Comparison of ENCODE assay signal across 8 cellular contexts in genomic region chr6:158632538-158633119, GRCh38. TPM values are rescaled to one million over a fixed set of nuclear protein-coding genes. Genes with fewer than 3 reads are reported as not detected.
DNase-seq lines count a peak whose midpoint lies in the region; ATAC-seq, FAIRE-seq and TF ChIP-seq lines count a peak whose summit lies in the region.
"Not testable (repeated sequence)": the region's sequence is repeated elsewhere in the genome, so short reads cannot be mapped to it uniquely, and the experiment has no call there.

No MANE protein-coding gene starts in this region.

- WGBS in A549 (ENCODE audit: missing lambda C conversion rate), result 98% methylated on average over 2 of the region's 3 CpGs
- no CpG with 5 or more reads among the region's 3 CpGs for WGBS in IMR-90 (ENCODE audit: extremely low coverage in 2 of 2, insufficient read length in 1 of 2), 2 experiments
- 74 to 88% (median 86%) methylated on average over 3 of the region's 3 CpGs for WGBS in adrenal gland, 4 donors

- peak overlapping the region; percentile 56 for H2BK5ac ChIP-seq in IMR-90 (ENCODE audit: low read depth, low read length, poor library complexity, severe bottlenecking)

- not testable (repeated sequence) for H3K4me3 ChIP-seq in A549; IMR-90 (ENCODE audit: insufficient read depth, low read depth, low read length); adrenal gland; left lung

- peak overlapping the region; percentile 32; the same call in 1 of the 2 replicates for H3K4ac ChIP-seq in IMR-90 (ENCODE audit: low read depth, low read length)

- not testable (repeated sequence) for H3K27me3 Mint-ChIP-seq in activated CD8-positive, alpha-beta T cell treated with anti-CD3 and anti-CD28 coated beads for 36 hours; endothelial cell (ENCODE audit: unreplicated experiment); nephron progenitor cell (ENCODE audit: low read depth, poor library complexity); stimulated activated naive CD8-positive, alpha-beta T cell treated with anti-CD3 and anti-CD28 coated beads, Interleukin-15, Interleukin-2, amounts not matched to agents 100 ng/mL and 50 ng/mL, for 24 hours

- peak overlapping the region; percentile 68; the same call in 1 of the 2 replicates for H3K18ac ChIP-seq in IMR-90 (ENCODE audit: low read depth, low read length)

- CTCF ChIA-PET in A549 (lab: Yijun Ruan, JAX), result interaction anchor here (1.1 kb wide), 1 partner anchor 28 kb away, joined by 3 read pairs; no protein-coding TSS in a partner anchor
- CTCF ChIA-PET in IMR-90 (lab: Yijun Ruan, JAX), result not testable (repeated sequence)
- CTCF ChIA-PET in activated CD8-positive, alpha-beta T cell treated with anti-CD3 and anti-CD28 coated beads for 36 hours (lab: Charles Lee), result interaction anchor here (1.0 kb wide), 1 partner anchor 59 kb away, joined by 6 read pairs; no protein-coding TSS in a partner anchor

- BruUV-seq in IMR-90 (replicated peaks; lab: Mats Ljungman, UMichigan), result not testable (repeated sequence)

- peaks cover 19% of the 10 kb centered on the region for H3K9me1 ChIP-seq in IMR-90 (ENCODE audit: insufficient read depth, low read length)

- not testable (repeated sequence) for H3K4me3 Mint-ChIP-seq in activated CD8-positive, alpha-beta T cell treated with anti-CD3 and anti-CD28 coated beads for 36 hours; endothelial cell (ENCODE audit: unreplicated experiment); nephron progenitor cell; stimulated activated naive CD8-positive, alpha-beta T cell treated with anti-CD3 and anti-CD28 coated beads, Interleukin-15, Interleukin-2, amounts not matched to agents 100 ng/mL and 50 ng/mL, for 24 hours

- H2AK5ac ChIP-seq in IMR-90 (ENCODE audit: low read depth, low read length), result peak overlapping the region; percentile 50; the same call in 1 of the 2 replicates

- not testable (repeated sequence) for DNase-seq in A549 (ENCODE audit: low read depth in 1 of 2, low spot score in 1 of 2); IMR-90; activated CD8-positive, alpha-beta T cell treated with anti-CD3 and anti-CD28 coated beads for 36 hours; endothelial cell (ENCODE audit: low spot score); nephron progenitor cell
- DNase-seq in adrenal gland (peak in 1 of 7 donors; percentile 13), left lung (peak in 1 of 2 donors; percentile 8)

- peak overlapping the region; percentile 6; the same call in 1 of the 2 replicates for H3K14ac ChIP-seq in IMR-90 (replicated peaks; ENCODE audit: low read depth, low read length)

- H3K4me1 ChIP-seq in A549 (peaks cover 22% of the 10 kb centered on the region), IMR-90 (ENCODE audit: control insufficient read depth, insufficient read depth, low read length) (peaks cover 14% of the 10 kb centered on the region), adrenal gland (replicated peaks in 1 of 2) (peaks cover 7 to 29% of the 10 kb centered on the region in 2 donors), left lung (peaks cover 11 to 20% of the 10 kb centered on the region in 2 donors)

- H3K36me3 Mint-ChIP-seq in activated CD8-positive, alpha-beta T cell treated with anti-CD3 and anti-CD28 coated beads for 36 hours (ENCODE audit: low read depth), result peaks cover 53% of the 10 kb centered on the region
- H3K36me3 Mint-ChIP-seq in endothelial cell (ENCODE audit: low read depth, unreplicated experiment), result peaks cover 36% of the 10 kb centered on the region
- H3K36me3 Mint-ChIP-seq in nephron progenitor cell (ENCODE audit: low read depth), result peaks cover 70% of the 10 kb centered on the region
- peaks cover 77% of the 10 kb centered on the region for H3K36me3 Mint-ChIP-seq in stimulated activated naive CD8-positive, alpha-beta T cell treated with anti-CD3 and anti-CD28 coated beads, Interleukin-15, Interleukin-2, amounts not matched to agents 100 ng/mL and 50 ng/mL, for 24 hours (ENCODE audit: low read depth)

- H4K8ac ChIP-seq in IMR-90 (ENCODE audit: low read depth in 2 of 2, low read length in 2 of 2), result peak overlapping the region in 1 of 2 experiments; percentile 81; a peak in 2 of 4 replicates

- TF ChIP-seq POLR2A in A549 (IDR thresholded peaks at IDR 0.05; ENCODE audit: low read length); IMR-90 (IDR thresholded peaks at IDR 0.05; ENCODE audit: low read depth, low read length); adrenal gland (IDR thresholded peaks at IDR 0.05): not testable (repeated sequence)

- not testable (repeated sequence) for ATAC-seq in A549; IMR-90 (ENCODE audit: low read depth); activated CD8-positive, alpha-beta T cell treated with anti-CD3 and anti-CD28 coated beads for 36 hours; left lung

- POLR2A ChIA-PET in A549 (lab: Yijun Ruan, JAX); IMR-90 (lab: Charles Lee; ENCODE audit: unreplicated experiment): not testable (repeated sequence)
- POLR2A ChIA-PET in activated CD8-positive, alpha-beta T cell treated with anti-CD3 and anti-CD28 coated beads for 36 hours (lab: Charles Lee), result interaction anchor here (1.4 to 2.2 kb wide), 2 partner anchors 12 to 16 kb away, joined by 11 to 14 read pairs; partner anchors contain the start of genes DYNLT1 and SYTL3

- not testable (repeated sequence) for H2BK15ac ChIP-seq in IMR-90 (ENCODE audit: low read depth, low read length)

- H3K9me3 ChIP-seq in A549; IMR-90 (ENCODE audit: control insufficient read depth, insufficient read depth, low read length); adrenal gland (replicated peaks in 1 of 3); left lung: not testable (repeated sequence)

- TF ChIP-seq CTCF in A549 (IDR thresholded peaks at IDR 0.05); IMR-90 (conservative IDR thresholded peaks at IDR 0.05; ENCODE audit: low read depth, low read length); activated CD8-positive, alpha-beta T cell treated with anti-CD3 and anti-CD28 coated beads for 36 hours (IDR thresholded peaks at IDR 0.05); adrenal gland (IDR thresholded peaks at IDR 0.05); endothelial cell (IDR thresholded peaks at IDR 0.05; ENCODE audit: unreplicated experiment); left lung (IDR thresholded peaks at IDR 0.05); nephron progenitor cell (IDR thresholded peaks at IDR 0.05): not testable (repeated sequence)

- H3K9ac ChIP-seq in IMR-90 (ENCODE audit: low read depth, low read length), result not testable (repeated sequence)

- dilution Hi-C loops in IMR-90 (cut with HindIII; ENCODE audit: low sequenced_read_pairs, unreplicated experiment), result not testable (repeated sequence)

- H3K27ac ChIP-seq in A549 (peak overlapping the region; percentile 41 to 80; a peak in 5 of 6 replicates), IMR-90 (ENCODE audit: insufficient read depth, low read length) (peak overlapping the region; percentile 79; the same call in 1 of the 2 replicates), adrenal gland (peak overlapping the region in 3 of 5 donors; percentile 61 to 80 (median 74)), left lung (peak overlapping the region; percentile 45 to 61)

- 0 out of 2 replicates have a peak overlapping the region, but pooled peaks have one; percentile 12 for H3K56ac ChIP-seq in IMR-90 (ENCODE audit: extremely low read depth, insufficient read depth, low read length)

- peak overlapping the region; percentile 22 for H2BK120ac ChIP-seq in IMR-90 (ENCODE audit: low read depth, low read length)

- H3K36me3 ChIP-seq in IMR-90 (ENCODE audit: control insufficient read depth, insufficient read depth, low read length) (peaks cover 29% of the 10 kb centered on the region), adrenal gland (replicated peaks in 1 of 2) (peaks cover 0 to 41% of the 10 kb centered on the region in 2 donors), left lung (peaks cover 0 to 93% of the 10 kb centered on the region in 2 donors)

- H4K91ac ChIP-seq in IMR-90 (ENCODE audit: insufficient read depth, low read depth, low read length), result 0 out of 2 replicates have a peak overlapping the region, but pooled peaks have one; percentile 15

- TF ChIP-seq EP300 in A549 (IDR thresholded peaks at IDR 0.05), result not testable (repeated sequence)

- not testable (repeated sequence) for H2AFZ ChIP-seq in IMR-90 (replicated peaks; ENCODE audit: low read length, poor library complexity)

- not testable (repeated sequence) for TF ChIP-seq RAD21 in A549 (conservative IDR thresholded peaks at IDR 0.05 in 1 of 2, IDR thresholded peaks at IDR 0.05 in 1 of 2); IMR-90 (IDR thresholded peaks at IDR 0.05; ENCODE audit: low read length)

- not testable (repeated sequence) for H2AK9ac ChIP-seq in IMR-90 (replicated peaks; ENCODE audit: low read depth, low read length, poor library complexity)

- H3K27me3 ChIP-seq in IMR-90 (ENCODE audit: control insufficient read depth, insufficient read depth, low read length); adrenal gland; left lung: not testable (repeated sequence)

- H3K27ac Mint-ChIP-seq in activated CD8-positive, alpha-beta T cell treated with anti-CD3 and anti-CD28 coated beads for 36 hours, result peak overlapping the region; percentile 77
- H3K27ac Mint-ChIP-seq in endothelial cell (ENCODE audit: unreplicated experiment) (peak overlapping the region; percentile 16), nephron progenitor cell (peak overlapping the region; percentile 4)
- H3K27ac Mint-ChIP-seq in stimulated activated naive CD8-positive, alpha-beta T cell treated with anti-CD3 and anti-CD28 coated beads, Interleukin-15, Interleukin-2, amounts not matched to agents 100 ng/mL and 50 ng/mL, for 24 hours, result peak overlapping the region; percentile 78

- peaks cover 56% of the 10 kb centered on the region for H3K4me1 Mint-ChIP-seq in activated CD8-positive, alpha-beta T cell treated with anti-CD3 and anti-CD28 coated beads for 36 hours (ENCODE audit: low read depth)
- H3K4me1 Mint-ChIP-seq in endothelial cell (ENCODE audit: unreplicated experiment), result not testable (repeated sequence)
- peaks cover 42% of the 10 kb centered on the region for H3K4me1 Mint-ChIP-seq in nephron progenitor cell
- peaks cover 39% of the 10 kb centered on the region for H3K4me1 Mint-ChIP-seq in stimulated activated naive CD8-positive, alpha-beta T cell treated with anti-CD3 and anti-CD28 coated beads, Interleukin-15, Interleukin-2, amounts not matched to agents 100 ng/mL and 50 ng/mL, for 24 hours (ENCODE audit: low read depth)

- peak overlapping the region; percentile 72; the same call in 1 of the 2 replicates for H4K5ac ChIP-seq in IMR-90 (ENCODE audit: low read depth, low read length)

- peak overlapping the region; percentile 30; the same call in 1 of the 2 replicates for H2BK20ac ChIP-seq in IMR-90 (ENCODE audit: low read depth, low read length)

- in situ Hi-C loops in IMR-90 (cut with MboI; ENCODE audit: low sequenced_read_pairs), result loop anchor here (25.0 kb wide), 1 partner anchor 1080 kb away; no protein-coding TSS in a partner anchor

- H3K23ac ChIP-seq in IMR-90 (ENCODE audit: low read depth, low read length), result peak overlapping the region; percentile 57; the same call in 1 of the 2 replicates

- not testable (repeated sequence) for H3K9me3 Mint-ChIP-seq in activated CD8-positive, alpha-beta T cell treated with anti-CD3 and anti-CD28 coated beads for 36 hours; endothelial cell (ENCODE audit: unreplicated experiment); nephron progenitor cell; stimulated activated naive CD8-positive, alpha-beta T cell treated with anti-CD3 and anti-CD28 coated beads, Interleukin-15, Interleukin-2, amounts not matched to agents 100 ng/mL and 50 ng/mL, for 24 hours

- intact Hi-C loops in IMR-90 (cut with micrococcal nuclease); activated CD8-positive, alpha-beta T cell treated with anti-CD3 and anti-CD28 coated beads for 36 hours (cut with micrococcal nuclease); adrenal gland (cut with DNase I); left lung (cut with DNase I): not testable (repeated sequence)

- H3K79me1 ChIP-seq in IMR-90 (ENCODE audit: low read depth in 1 of 2, low read length in 2 of 2), result peaks cover 8 to 63% of the 10 kb centered on the region in 2 experiments

- FAIRE-seq in A549 (lab: Jason Lieb, UNC), result not testable (repeated sequence)

- H3K4me2 ChIP-seq in A549, result peak overlapping the region; percentile 17
- H3K4me2 ChIP-seq in IMR-90 (ENCODE audit: low read depth, low read length), result not testable (repeated sequence)

- peaks cover 12% of the 10 kb centered on the region; the same call in 1 of the 2 replicates for H4K20me1 ChIP-seq in IMR-90 (ENCODE audit: insufficient read depth, low read length)

RNA-seq across cellular contexts. Expression of gene DYNLT1, which starts 11.9 kb away (rescaled TPM):
- polyA plus RNA-seq in A549 (2011; rRNA removed), result 174 and 232 TPM in 2 replicates
- polyA plus RNA-seq in A549 (2012; cell fraction: cytosol; rRNA removed), result 101 and 110 TPM in 2 replicates
- 33.4 and 56.6 TPM in 2 replicates for polyA plus RNA-seq in A549 (2012; cell fraction: nucleus; rRNA removed)
- 130 to 136 TPM (median 133 TPM) in 3 replicates for polyA plus RNA-seq in A549 (2017; fragmentation: RNase III; extraction: RNeasy Plus Mini Kit Qiagen cat#74134 plus additional on column Dnase treatment)
- 51.4 and 52.3 TPM in 2 replicates for polyA minus RNA-seq in A549 (2011; rRNA and poly(A)+ RNA removed)
- total RNA-seq in IMR-90 (2012; rRNA removed), result 187 and 235 TPM in 2 replicates
- 338 and 349 TPM in 2 replicates for polyA plus RNA-seq in IMR-90 (2012; rRNA removed)
- 134 and 310 TPM in 2 replicates for polyA plus RNA-seq in IMR-90 (2012; cell fraction: cytosol; rRNA removed)
- 32.9 and 226 TPM in 2 replicates for polyA plus RNA-seq in IMR-90 (2012; cell fraction: nucleus; rRNA removed; ENCODE audit: low replicate concordance)
- total RNA-seq in activated CD8-positive, alpha-beta T cell treated with anti-CD3 and anti-CD28 coated beads for 36 hours, result 10 to 100 TPM; 94.3 to 98.3 TPM
- total RNA-seq in adrenal gland, result 100 to 1,000 TPM in 6 of 8 donors, 10 to 100 TPM in 2; 81.3 to 159 (median 126) TPM
- polyA plus RNA-seq in adrenal gland, result 100 to 1,000 TPM; 107 to 264 (median 128) TPM
- total RNA-seq in endothelial cell (ENCODE audit: unreplicated experiment), result 115 TPM
- 100 to 1,000 TPM; 147 to 163 TPM for total RNA-seq in left lung

RNA-seq across cellular contexts. Expression of gene SYTL3, which starts 17.2 kb away (rescaled TPM):
- polyA plus RNA-seq in A549 (2011; rRNA removed) (0.63 and 1.1 TPM in 2 replicates), A549 (2017; fragmentation: RNase III; extraction: RNeasy Plus Mini Kit Qiagen cat#74134 plus additional on column Dnase treatment) (0.89 to 1.0 TPM (median 0.92 TPM) in 3 replicates), IMR-90 (2012; rRNA removed) (2.8 and 2.9 TPM in 2 replicates), adrenal gland (1 to 10 TPM; 1.5 to 2.5 (median 1.7) TPM)
- 0.49 TPM in 2 replicates for polyA plus RNA-seq in A549 (2012; cell fraction: cytosol; rRNA removed)
- polyA plus RNA-seq in A549 (2012; cell fraction: nucleus; rRNA removed), result 0.31 and 0.50 TPM in 2 replicates
- polyA minus RNA-seq in A549 (2011; rRNA and poly(A)+ RNA removed), result 0.66 and 0.68 TPM in 2 replicates
- total RNA-seq in IMR-90 (2012; rRNA removed) (3.6 and 4.3 TPM in 2 replicates), adrenal gland (1 to 10 TPM; 1.7 to 3.9 (median 2.2) TPM), endothelial cell (ENCODE audit: unreplicated experiment) (0.77 TPM), left lung (1 to 10 TPM; 6.5 to 9.1 TPM)
- polyA plus RNA-seq in IMR-90 (2012; cell fraction: cytosol; rRNA removed), result 1.6 and 2.4 TPM in 2 replicates
- polyA plus RNA-seq in IMR-90 (2012; cell fraction: nucleus; rRNA removed; ENCODE audit: low replicate concordance), result 3.8 and 6.6 TPM in 2 replicates
- total RNA-seq in activated CD8-positive, alpha-beta T cell treated with anti-CD3 and anti-CD28 coated beads for 36 hours, result 100 to 1,000 TPM; 151 to 163 TPM

Comparison
In these comparisons a context has a peak if more than half of its experiments do, and no peak if none do; other contexts are left out.
1. H3K27ac Mint-ChIP-seq: peak in every context shown above with its lines; median percentile 78 in stimulated activated naive CD8-positive, alpha-beta T cell treated with anti-CD3 and anti-CD28 coated beads, Interleukin-15, Interleukin-2, amounts not matched to agents 100 ng/mL and 50 ng/mL, for 24 hours; 77 in activated CD8-positive, alpha-beta T cell treated with anti-CD3 and anti-CD28 coated beads for 36 hours; 16 in endothelial cell; 4 in nephron progenitor cell.
2. RNA of gene SYTL3, which starts 17.2 kb away (total RNA-seq): 151 to 163 TPM in activated CD8-positive, alpha-beta T cell treated with anti-CD3 and anti-CD28 coated beads for 36 hours; 6.5 to 9.1 TPM in left lung, 3.6 to 4.3 TPM in IMR-90, 1.7 to 3.9 TPM in adrenal gland and 0.77 TPM in endothelial cell (single experiment); every median in the first group is over 10 times any median in the second.
3. Peak in every context shown above with its lines, with median percentiles within 50 percentile points of each other: H3K27ac ChIP-seq.